In the genomic region with DNA sequence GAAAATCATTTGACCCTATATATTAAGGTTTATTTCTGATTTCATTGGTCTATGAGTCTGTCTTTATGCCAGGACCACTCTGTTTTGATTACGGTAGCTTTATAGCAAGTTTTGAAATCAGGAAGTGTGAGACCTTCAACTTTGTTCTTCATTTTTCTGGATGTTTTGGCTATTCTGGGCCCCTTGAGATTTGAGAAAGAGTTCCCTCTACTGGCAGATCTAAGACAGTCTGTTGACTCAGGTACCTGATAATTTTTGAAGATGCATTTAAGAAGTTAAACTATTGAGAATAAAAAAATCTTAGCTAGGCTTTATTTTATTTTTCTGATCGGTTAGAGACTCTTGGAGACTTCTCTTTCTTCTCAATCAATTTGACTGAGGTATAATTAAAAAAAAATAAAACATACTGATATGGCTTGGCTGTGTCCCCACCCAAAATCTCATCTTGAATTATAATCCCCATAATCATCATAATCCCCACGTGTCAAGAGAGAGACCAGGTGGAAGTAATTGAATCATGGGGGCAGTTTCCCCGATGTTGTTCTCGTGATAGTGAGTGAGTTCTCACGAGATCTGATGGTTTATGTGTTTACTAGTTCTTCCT, we compare ENCODE assay signal across 8 cellular contexts.
A peak's percentile ranks its signal among the peaks of the same experiment; 100 is the strongest.
DNase-seq lines count a peak whose midpoint lies in the region; ATAC-seq and TF ChIP-seq lines count a peak whose summit lies in the region.

No MANE protein-coding gene starts in this region.

- no peaks in the 10 kb centered on the region for H3K36me3 ChIP-seq in prostate gland

- H3K9me3 Mint-ChIP-seq in activated CD4-positive, alpha-beta T cell treated with anti-CD3 and anti-CD28 coated beads for 36 hours (ENCODE audit: low read depth): no peaks in the 10 kb centered on the region

- TF ChIP-seq POLR2A in prostate gland (IDR thresholded peaks at IDR 0.05): no peak

- H3K4me1 Mint-ChIP-seq in activated CD4-positive, alpha-beta T cell treated with anti-CD3 and anti-CD28 coated beads for 36 hours: no peaks in the 10 kb centered on the region

- H3K27ac Mint-ChIP-seq in activated CD4-positive, alpha-beta T cell treated with anti-CD3 and anti-CD28 coated beads for 36 hours: no peak overlapping the region

- no peaks in the 10 kb centered on the region for H3K9me3 ChIP-seq in prostate gland

- WGBS in prostate gland: 72% methylated on average over 6 of the region's 6 CpGs

- H3K27me3 Mint-ChIP-seq in activated CD4-positive, alpha-beta T cell treated with anti-CD3 and anti-CD28 coated beads for 36 hours: peaks cover 3% of the 10 kb centered on the region

- H3K4me3 ChIP-seq in choroid plexus epithelial cell (ENCODE audit: low read depth, low read length) (no peak overlapping the region), prostate gland (no peak overlapping the region)

- no peak overlapping the region for H3K4me3 Mint-ChIP-seq in activated CD4-positive, alpha-beta T cell treated with anti-CD3 and anti-CD28 coated beads for 36 hours

- no peaks in the 10 kb centered on the region for H3K36me3 Mint-ChIP-seq in activated CD4-positive, alpha-beta T cell treated with anti-CD3 and anti-CD28 coated beads for 36 hours (ENCODE audit: low read depth)

- ATAC-seq in GM18517 (IDR thresholded peaks at IDR 0.05; ENCODE audit: unreplicated experiment) (peak; percentile 55), GM18873 (IDR thresholded peaks at IDR 0.05; ENCODE audit: low FRiP score, unreplicated experiment) (no peak)
- no peak for ATAC-seq in activated CD4-positive, alpha-beta T cell treated with anti-CD3 and anti-CD28 coated beads for 36 hours

- CTCF ChIA-PET in activated CD4-positive, alpha-beta T cell treated with anti-CD3 and anti-CD28 coated beads for 36 hours (lab: Charles Lee): interaction anchor here (0.6 to 2.0 kb wide), 7 partner anchors 8 to 135 kb away, joined by 3 to 17 read pairs (median 3); no protein-coding TSS in a partner anchor

- POLR2A ChIA-PET in activated CD4-positive, alpha-beta T cell treated with anti-CD3 and anti-CD28 coated beads for 36 hours (lab: Charles Lee): no interaction called here

- no peaks in the 10 kb centered on the region for H3K27me3 ChIP-seq in prostate gland (replicated peaks; ENCODE audit: insufficient read depth)

- intact Hi-C loops in prostate gland (cut with DNase I): no loop called here
- intact Hi-C loops in activated CD4-positive, alpha-beta T cell treated with anti-CD3 and anti-CD28 coated beads for 36 hours (cut with DNase I, micrococcal nuclease): loop anchor here (1.0 to 10.0 kb wide), 8 partner anchors 124 to 608 kb away; no protein-coding TSS in a partner anchor

- DNase-seq in AML-193 (lab: John Stamatoyannopoulos, UW) (peak; percentile 78 to 79), NCI-H526 treated with DMSO at 0.1 percent for 48 hours (lab: John Stamatoyannopoulos, UW) (peak; percentile 29), choroid plexus epithelial cell (ENCODE audit: low read depth) (peak; percentile 35), prostate gland (ENCODE audit: low spot score) (no peak), NCI-H128 (lab: John Stamatoyannopoulos, UW; ENCODE audit: unreplicated experiment) (no peak)
- DNase-seq in activated CD4-positive, alpha-beta T cell treated with anti-CD3 and anti-CD28 coated beads for 36 hours: no peak

- H3K27ac ChIP-seq in prostate gland: no peak overlapping the region

- no peaks in the 10 kb centered on the region for H3K4me1 ChIP-seq in prostate gland (replicated peaks)

- TF ChIP-seq CTCF in choroid plexus epithelial cell (conservative IDR thresholded peaks at IDR 0.05; ENCODE audit: low read depth, low read length) (peak; percentile 42), prostate gland (IDR thresholded peaks at IDR 0.05) (peak in 3 of 4 experiments; percentile 24 to 53 (median 46))

Comparison
In these comparisons a context has a peak if more than half of its experiments do, and no peak if none do; other contexts are left out.
1. DNase-seq: peak in AML-193 (2 of 2), NCI-H526 treated with DMSO at 0.1 percent for 48 hours (single experiment) and choroid plexus epithelial cell (single experiment); none in prostate gland (single experiment), activated CD4-positive, alpha-beta T cell treated with anti-CD3 and anti-CD28 coated beads for 36 hours (single experiment) and NCI-H128 (single experiment).